ENCODE assay signal across 35 cellular contexts in genomic region chr14:49044981-49045380, GRCh38.
A peak's percentile ranks its signal among the peaks of the same experiment; 100 is the strongest.
DNase-seq lines count a peak whose midpoint lies in the region; ATAC-seq, FAIRE-seq and TF ChIP-seq lines count a peak whose summit lies in the region.
"Had no signal": no experiment of that assay in that cellular context is flagged by ENCODE, and none has a peak within 500 bp of the region (broad histone marks: within the 10 kb centered on the region; RNA-seq: fewer than 3 reads in every experiment).

No MANE protein-coding gene starts in this region.

- H3K4me3 ChIP-seq in HepG2 (replicated peaks in 1 of 3; ENCODE audit: insufficient read depth in 1 of 3, low read depth in 2 of 3, low read length in 3 of 3): no peak overlapping the region
- no peak overlapping the region for H3K4me3 ChIP-seq in right lobe of liver
- no peak overlapping the region for H3K4me3 ChIP-seq in K562
- no peak overlapping the region for H3K4me3 ChIP-seq in neural progenitor cell
- H3K4me3 ChIP-seq: A549; BLaER1; BLaER1 treated with 17β-estradiol and CSF1 and Interleukin-3, amounts not matched to agents 10 nM and 100 nM had no signal

- FAIRE-seq in HepG2 (lab: Jason Lieb, UNC): no peak
- no peak for FAIRE-seq in K562 (lab: Jason Lieb, UNC)
- FAIRE-seq: A204.1, A549 had no signal

- no peak for TF ChIP-seq EP300 in HepG2 (IDR thresholded peaks at IDR 0.05; ENCODE audit: low read depth in 2 of 2, low read length in 2 of 2)
- TF ChIP-seq EP300 in HepG2 (CRISPR knock-in tag; IDR thresholded peaks at IDR 0.05; ENCODE audit: borderline replicate concordance): no peak
- TF ChIP-seq EP300 in K562 (IDR thresholded peaks at IDR 0.05; ENCODE audit: low read length): no peak

- no peak for TF ChIP-seq CTCF in HepG2 (CRISPR knock-in tag; IDR thresholded peaks at IDR 0.05)
- TF ChIP-seq CTCF in right lobe of liver (IDR thresholded peaks at IDR 0.05): no peak
- TF ChIP-seq CTCF in K562 (IDR thresholded peaks at IDR 0.05 in 2 of 3, conservative IDR thresholded peaks at IDR 0.05 in 1 of 3; ENCODE audit: insufficient read depth in 2 of 3, low read depth in 1 of 3, low read length in 3 of 3): no peak
- TF ChIP-seq CTCF in neural progenitor cell (IDR thresholded peaks at IDR 0.05): no peak
- no peak for TF ChIP-seq CTCF in foreskin keratinocyte (conservative IDR thresholded peaks at IDR 0.05)

- DNase-seq in activated CD4-positive, alpha-beta T cell treated with anti-CD3 and anti-CD28 coated beads, Interleukin-2, amount 10 ng/mL, durations not matched to agents 24 days and 14 days: peak; percentile 0
- no peak for DNase-seq in activated CD4-positive, alpha-beta T cell treated with anti-CD3 and anti-CD28 coated beads, Interleukin-2, amount 50 U/mL, for 1 hour
- no peak for DNase-seq in HepG2 (ENCODE audit: low spot score)
- no peak for DNase-seq in right lobe of liver
- no peak for DNase-seq in K562 (ENCODE audit: extremely low read depth in 1 of 4, low spot score in 3 of 4)
- no peak for DNase-seq in neural progenitor cell (ENCODE audit: low spot score)
- DNase-seq in foreskin keratinocyte: no peak
- no peak for DNase-seq in DMS53 (lab: John Stamatoyannopoulos, UW)
- DNase-seq: 8988T; ACHN; AML-193; BE2C; C1 segment of cervical spinal cord; Caco-2; Calu3; CD4-positive, alpha-beta memory T cell; CD4-positive, alpha-beta T cell; CD4-positive, CD25-positive, alpha-beta regulatory T cell; CD8-positive, alpha-beta memory T cell; CD8-positive, alpha-beta T cell; COR-L47; DMS 273 treated with DMSO at 0.1 percent for 48 hours; DMS153; DMS79; DMS79 treated with DMSO at 0.1 percent for 48 hours; DND-41; EL had no signal

- 8% methylated on average over 2 of the region's 2 CpGs for WGBS in HepG2 (ENCODE audit: low lambda C conversion rate)
- WGBS in right lobe of liver (ENCODE audit: insufficient coverage, low coverage, low lambda C conversion rate, missing lambda C conversion rate): 65% methylated on average over 2 of the region's 2 CpGs
- WGBS in K562 (ENCODE audit: insufficient coverage, low coverage, missing lambda C conversion rate): 0% methylated on average over 2 of the region's 2 CpGs

- ATAC-seq in HepG2: no peak
- ATAC-seq in right lobe of liver: no peak
- ATAC-seq in K562: no peak
- ATAC-seq in foreskin keratinocyte: no peak
- ATAC-seq: A549; CD8-positive, alpha-beta T cell had no signal

- TF ChIP-seq RAD21 in HepG2 (CRISPR knock-in tag; IDR thresholded peaks at IDR 0.05) (no peak), K562 (CRISPR knock-in tag; conservative IDR thresholded peaks at IDR 0.05 in 1 of 2, IDR thresholded peaks at IDR 0.05 in 1 of 2) (no peak)

- H3K27me3 Mint-ChIP-seq in activated CD4-positive, alpha-beta T cell treated with anti-CD3 and anti-CD28 coated beads, Interleukin-2, amount 10 ng/mL, durations not matched to agents 24 days and 14 days: no peaks in the 10 kb centered on the region
- no peaks in the 10 kb centered on the region for H3K27me3 Mint-ChIP-seq in neural progenitor cell (ENCODE audit: insufficient read depth, low read depth)
- H3K27me3 Mint-ChIP-seq: B cell; CD4-positive, alpha-beta memory T cell; CD4-positive, alpha-beta T cell; CD4-positive, CD25-positive, alpha-beta regulatory T cell; CD8-positive, alpha-beta memory T cell had no signal

- no peak overlapping the region for H3K27ac Mint-ChIP-seq in activated CD4-positive, alpha-beta T cell treated with anti-CD3 and anti-CD28 coated beads, Interleukin-2, amount 10 ng/mL, durations not matched to agents 24 days and 14 days
- H3K27ac Mint-ChIP-seq in neural progenitor cell: no peak overlapping the region
- H3K27ac Mint-ChIP-seq: B cell; CD14-positive monocyte; CD4-positive, alpha-beta memory T cell; CD4-positive, alpha-beta T cell; CD4-positive, CD25-positive, alpha-beta regulatory T cell; CD8-positive, alpha-beta memory T cell; CD8-positive, alpha-beta T cell had no signal

- H3K4me2 ChIP-seq in HepG2 (ENCODE audit: low read depth, low read length) (no peak overlapping the region), K562 (ENCODE audit: insufficient read depth, low read length) (no peak overlapping the region), neural progenitor cell (no peak overlapping the region)
- H3K4me2 ChIP-seq: A549; BLaER1; BLaER1 treated with 17β-estradiol and CSF1 and Interleukin-3, amounts not matched to agents 10 nM and 100 nM had no signal

- H3K9me3 ChIP-seq in HepG2 (ENCODE audit: low read length) (no peaks in the 10 kb centered on the region), right lobe of liver (no peaks in the 10 kb centered on the region), K562 (replicated peaks; ENCODE audit: control insufficient read depth, insufficient read depth, low read depth, low read length) (no peaks in the 10 kb centered on the region), neural progenitor cell (ENCODE audit: low read depth) (no peaks in the 10 kb centered on the region)
- H3K9me3 ChIP-seq: A549, BE2C, Caco-2 had no signal

- no peaks in the 10 kb centered on the region for H4K20me1 ChIP-seq in HepG2 (ENCODE audit: insufficient read depth, low read length)
- H4K20me1 ChIP-seq in K562 (replicated peaks; ENCODE audit: control insufficient read depth, insufficient read depth, low read length): no peaks in the 10 kb centered on the region
- H4K20me1 ChIP-seq in neural progenitor cell (ENCODE audit: low read depth): no peaks in the 10 kb centered on the region
- H4K20me1 ChIP-seq: BLaER1; BLaER1 treated with 17β-estradiol and CSF1 and Interleukin-3, amounts not matched to agents 10 nM and 100 nM had no signal

- H2AFZ ChIP-seq in HepG2 (ENCODE audit: low read length): no peak overlapping the region
- no peak overlapping the region for H2AFZ ChIP-seq in K562 (ENCODE audit: low read depth, low read length)
- H2AFZ ChIP-seq in neural progenitor cell (replicated peaks): peak overlapping the region; percentile 8

- H3K9me3 Mint-ChIP-seq in activated CD4-positive, alpha-beta T cell treated with anti-CD3 and anti-CD28 coated beads, Interleukin-2, amount 10 ng/mL, durations not matched to agents 24 days and 14 days: no peaks in the 10 kb centered on the region
- H3K9me3 Mint-ChIP-seq in neural progenitor cell: peaks cover 5% of the 10 kb centered on the region
- H3K9me3 Mint-ChIP-seq: CD4-positive, alpha-beta T cell; CD8-positive, alpha-beta T cell had no signal

- H3F3A ChIP-seq in neural progenitor cell (ENCODE audit: low read depth): no peaks in the 10 kb centered on the region

- H3K27ac ChIP-seq in HepG2 (ENCODE audit: extremely low read length, insufficient read depth, low read length) (no peak overlapping the region), right lobe of liver (no peak overlapping the region), K562 (ENCODE audit: extremely low read depth, low read depth, low read length) (no peak overlapping the region), neural progenitor cell (no peak overlapping the region), foreskin keratinocyte (no peak overlapping the region)
- H3K27ac ChIP-seq: 22Rv1; A549; BLaER1; BLaER1 treated with 17β-estradiol and CSF1 and Interleukin-3, amounts not matched to agents 10 nM and 100 nM; C4-2B had no signal

- no peaks in the 10 kb centered on the region for H3K36me3 Mint-ChIP-seq in activated CD4-positive, alpha-beta T cell treated with anti-CD3 and anti-CD28 coated beads, Interleukin-2, amount 10 ng/mL, durations not matched to agents 24 days and 14 days (ENCODE audit: low read depth)
- H3K36me3 Mint-ChIP-seq in neural progenitor cell: peaks cover 3% of the 10 kb centered on the region
- H3K36me3 Mint-ChIP-seq: CD14-positive monocyte; CD4-positive, alpha-beta memory T cell; CD4-positive, CD25-positive, alpha-beta regulatory T cell; CD8-positive, alpha-beta memory T cell; CD8-positive, alpha-beta T cell had no signal

- H3K79me2 ChIP-seq in HepG2 (ENCODE audit: insufficient read depth, low read length): no peaks in the 10 kb centered on the region
- H3K79me2 ChIP-seq in K562 (ENCODE audit: control insufficient read depth, insufficient read depth, low read length): no peaks in the 10 kb centered on the region
- H3K79me2 ChIP-seq in neural progenitor cell (ENCODE audit: low read depth): no peaks in the 10 kb centered on the region

- H3K4me1 Mint-ChIP-seq in activated CD4-positive, alpha-beta T cell treated with anti-CD3 and anti-CD28 coated beads, Interleukin-2, amount 10 ng/mL, durations not matched to agents 24 days and 14 days: no peaks in the 10 kb centered on the region
- peaks cover 21% of the 10 kb centered on the region for H3K4me1 Mint-ChIP-seq in neural progenitor cell
- H3K4me1 Mint-ChIP-seq: CD14-positive monocyte; CD4-positive, alpha-beta memory T cell; CD4-positive, CD25-positive, alpha-beta regulatory T cell; CD8-positive, alpha-beta memory T cell had no signal

- no peaks in the 10 kb centered on the region for H3K9me1 ChIP-seq in K562 (ENCODE audit: control insufficient read depth, insufficient read depth, low read length)

- H3K4me1 ChIP-seq in HepG2 (ENCODE audit: insufficient read depth, low read length) (no peaks in the 10 kb centered on the region), right lobe of liver (no peaks in the 10 kb centered on the region), K562 (replicated peaks in 1 of 2; ENCODE audit: control insufficient read depth in 2 of 2, insufficient read depth in 2 of 2, low read length in 2 of 2) (no peaks in the 10 kb centered on the region), neural progenitor cell (no peaks in the 10 kb centered on the region), foreskin keratinocyte (no peaks in the 10 kb centered on the region)
- H3K4me1 ChIP-seq: A549, BE2C, BLaER1, Caco-2 had no signal

- CTCF ChIA-PET in HepG2 (lab: Yijun Ruan, JAX; ENCODE audit: low intra/inter-chr PET ratio, low total read pairs) (no interaction called here), K562 (lab: Yijun Ruan, JAX; ENCODE audit: low intra/inter-chr PET ratio) (no interaction called here)

- POLR2A ChIA-PET in HepG2 (lab: Yijun Ruan, JAX) (no interaction called here), K562 (lab: Yijun Ruan, JAX) (no interaction called here)

- H3K36me3 ChIP-seq in HepG2 (replicated peaks in 1 of 2; ENCODE audit: control insufficient read depth in 1 of 2, insufficient read depth in 2 of 2, low read length in 2 of 2): no peaks in the 10 kb centered on the region
- no peaks in the 10 kb centered on the region for H3K36me3 ChIP-seq in right lobe of liver
- no peaks in the 10 kb centered on the region for H3K36me3 ChIP-seq in K562 (ENCODE audit: control insufficient read depth, insufficient read depth, low read length)
- no peaks in the 10 kb centered on the region for H3K36me3 ChIP-seq in neural progenitor cell
- H3K36me3 ChIP-seq: BE2C; BLaER1; BLaER1 treated with 17β-estradiol and CSF1 and Interleukin-3, amounts not matched to agents 10 nM and 100 nM had no signal

- H3K4me3 Mint-ChIP-seq in activated CD4-positive, alpha-beta T cell treated with anti-CD3 and anti-CD28 coated beads, Interleukin-2, amount 10 ng/mL, durations not matched to agents 24 days and 14 days: no peak overlapping the region
- no peak overlapping the region for H3K4me3 Mint-ChIP-seq in neural progenitor cell
- H3K4me3 Mint-ChIP-seq: B cell; CD14-positive monocyte; CD4-positive, alpha-beta memory T cell; CD4-positive, alpha-beta T cell; CD4-positive, CD25-positive, alpha-beta regulatory T cell; CD8-positive, alpha-beta memory T cell; CD8-positive, alpha-beta T cell had no signal

- no peaks in the 10 kb centered on the region; a peak in 1 of 5 replicates for H3K27me3 ChIP-seq in HepG2 (ENCODE audit: control insufficient read depth in 1 of 2, insufficient read depth in 2 of 2, low read length in 2 of 2)
- no peaks in the 10 kb centered on the region for H3K27me3 ChIP-seq in right lobe of liver
- H3K27me3 ChIP-seq in K562 (ENCODE audit: control insufficient read depth in 2 of 2, insufficient read depth in 2 of 2, low read length in 2 of 2): no peaks in the 10 kb centered on the region
- no peaks in the 10 kb centered on the region for H3K27me3 ChIP-seq in neural progenitor cell
- H3K27me3 ChIP-seq in foreskin keratinocyte: no peaks in the 10 kb centered on the region
- H3K27me3 ChIP-seq: BE2C; BLaER1; BLaER1 treated with 17β-estradiol and CSF1 and Interleukin-3, amounts not matched to agents 10 nM and 100 nM had no signal

- no TSS peak for BruUV-seq in HepG2 (replicated peaks; lab: Mats Ljungman, UMichigan)
- BruUV-seq in K562 (replicated peaks; lab: Mats Ljungman, UMichigan): no TSS peak

- intact Hi-C loops in activated CD4-positive, alpha-beta T cell treated with anti-CD3 and anti-CD28 coated beads, Interleukin-2, amount 10 ng/mL, durations not matched to agents 24 days and 14 days (cut with micrococcal nuclease): no loop called here
- intact Hi-C loops in HepG2 (cut with micrococcal nuclease; ENCODE audit: unreplicated experiment) (no loop called here), right lobe of liver (cut with DNase I) (no loop called here), K562 (cut with micrococcal nuclease) (no loop called here)

- no peak overlapping the region for H3K9ac ChIP-seq in HepG2 (ENCODE audit: insufficient read depth, low read depth, low read length)
- no peak overlapping the region for H3K9ac ChIP-seq in K562 (ENCODE audit: insufficient read depth in 1 of 2, low read depth in 2 of 2, low read length in 2 of 2)
- no peak overlapping the region for H3K9ac ChIP-seq in neural progenitor cell
- H3K9ac ChIP-seq: BLaER1; BLaER1 treated with 17β-estradiol and CSF1 and Interleukin-3, amounts not matched to agents 10 nM and 100 nM had no signal

- no peak for TF ChIP-seq POLR2A in HepG2 (IDR thresholded peaks at IDR 0.05; ENCODE audit: insufficient read depth in 1 of 2, low read depth in 2 of 2, low read length in 2 of 2)
- no peak for TF ChIP-seq POLR2A in right lobe of liver (IDR thresholded peaks at IDR 0.05)
- no peak for TF ChIP-seq POLR2A in K562 (conservative IDR thresholded peaks at IDR 0.05)

- in situ Hi-C loops in HepG2 (cut with HindIII; ENCODE audit: extremely low pct_ligation_motif_present, low pct_unique_long_range_greater_than_20kb) (no loop called here), K562 (cut with MboI) (no loop called here)
